1 cellular context compared by ENCODE assay signal in genomic region chr1:230208619-230209261, GRCh38.
A peak's percentile ranks its signal among the peaks of the same experiment; 100 is the strongest.
TF ChIP-seq lines count a peak whose summit lies in the region.

No MANE protein-coding gene starts in this region.

TF ChIP-seq in GM12878, 131 proteins besides CTCF, POLR2A, EP300 and RAD21 (continued from another document):
- TF ChIP-seq MEF2B (IDR thresholded peaks at IDR 0.05; ENCODE audit: partially characterized antibody, poor library complexity, severe bottlenecking) (peak; percentile 45), ZNF274 (IDR thresholded peaks at IDR 0.05; ENCODE audit: insufficient read depth, insufficient read length) (no peak), MYB (IDR thresholded peaks at IDR 0.05; ENCODE audit: borderline replicate concordance, low read depth, low read length) (no peak), NRF1 (conservative IDR thresholded peaks at IDR 0.05; ENCODE audit: low read depth, low read length) (no peak)
